Comparison of ENCODE assay signal across 8 cellular contexts in genomic region chr2:11343626-11344341, GRCh38. TPM values are rescaled to one million over a fixed set of nuclear protein-coding genes. Genes with fewer than 3 reads are reported as not detected.
DNase-seq lines count a peak whose midpoint lies in the region; ATAC-seq, FAIRE-seq and TF ChIP-seq lines count a peak whose summit lies in the region.

No MANE protein-coding gene starts in this region.

- H3K14ac ChIP-seq in IMR-90 (replicated peaks; ENCODE audit: low read depth, low read length) = peak overlapping the region; percentile 92

- CTCF ChIA-PET in IMR-90 (lab: Yijun Ruan, JAX) (interaction anchor here (1.4 to 2.2 kb wide), 4 partner anchors 109 to 211 kb away, joined by 3 to 10 read pairs (median 4); a partner anchor contains a TSS), MCF 10A (lab: Yijun Ruan, JAX) (interaction anchor here (0.8 to 2.6 kb wide), 6 partner anchors 68 to 239 kb away, joined by 3 to 11 read pairs (median 6); no protein-coding TSS in a partner anchor)

- 0 out of 2 replicates have a peak overlapping the region, but pooled peaks have one; percentile 5 for H2BK20ac ChIP-seq in IMR-90 (ENCODE audit: low read depth, low read length)

- peak overlapping the region; percentile 87 for H3K4me3 ChIP-seq in IMR-90 (ENCODE audit: insufficient read depth, low read depth, low read length)
- H3K4me3 ChIP-seq in kidney (ENCODE audit: low read length in 2 of 2) = peak overlapping the region; percentile 78 to 95

- H2BK15ac ChIP-seq in IMR-90 (ENCODE audit: low read depth, low read length) = no peak overlapping the region

- no peaks in the 10 kb centered on the region for H3K27me3 ChIP-seq in IMR-90 (ENCODE audit: control insufficient read depth, insufficient read depth, low read length)

- peak overlapping the region; percentile 59 for H3K18ac ChIP-seq in IMR-90 (ENCODE audit: low read depth, low read length)

- DNase-seq in IMR-90 = peak; percentile 20
- DNase-seq in T-helper 17 cell = peak in 2 of 3 donors; percentile 14 to 16
- peak; percentile 44 for DNase-seq in MCF 10A (ENCODE audit: unreplicated experiment)
- peak; percentile 88 for DNase-seq in kidney
- peak; percentile 15 to 27 for DNase-seq in stimulated activated CD4-positive, alpha-beta T cell treated with anti-CD3 and anti-CD28 coated beads, Interleukin-1b, Interleukin-23, amount 100 ng/mL, for 4 hours (ENCODE audit: low read depth in 2 of 2)
- DNase-seq in OCI-M2 (lab: John Stamatoyannopoulos, UW; ENCODE audit: unreplicated experiment) = no peak

- H3K27me3 Mint-ChIP-seq in T-helper 17 cell = no peaks in the 10 kb centered on the region
- no peaks in the 10 kb centered on the region for H3K27me3 Mint-ChIP-seq in MCF 10A (ENCODE audit: insufficient read depth, unreplicated experiment)

- 1% methylated on average over 33 of the region's 56 CpGs; no CpG with 5 or more reads in 1 of the 2 experiments for WGBS in IMR-90 (ENCODE audit: extremely low coverage in 2 of 2, insufficient read length in 1 of 2), 2 experiments

- no peak for FAIRE-seq in kidney (lab: Jason Lieb, UNC)

- intact Hi-C loops in IMR-90 (cut with micrococcal nuclease) = loop anchor here (1.0 to 5.0 kb wide), 7 partner anchors 31 to 211 kb away; a partner anchor contains a TSS
- intact Hi-C loops in MCF 10A (cut with micrococcal nuclease) = loop anchor here (2.0 kb wide), 3 partner anchors 103 to 211 kb away; a partner anchor contains a TSS
- intact Hi-C loops in kidney (cut with DNase I) = no loop called here

- POLR2A ChIA-PET in IMR-90 (lab: Charles Lee; ENCODE audit: unreplicated experiment) = interaction anchor here (1.1 kb wide), 1 partner anchor 38 kb away, joined by 3 read pairs; no protein-coding TSS in a partner anchor
- POLR2A ChIA-PET in MCF 10A (lab: Yijun Ruan, JAX) = interaction anchor here (0.6 to 6.1 kb wide), 28 partner anchors 10 to 122 kb away, joined by 3 to 147 read pairs (median 4); partner anchors contain the start of gene E2F6

- H4K20me1 ChIP-seq in IMR-90 (ENCODE audit: insufficient read depth, low read length) = peaks cover 44% of the 10 kb centered on the region

- peak overlapping the region; percentile 26 for H4K5ac ChIP-seq in IMR-90 (ENCODE audit: low read depth, low read length)

- H3K23ac ChIP-seq in IMR-90 (ENCODE audit: low read depth, low read length) = peak overlapping the region; percentile 93

- in situ Hi-C loops in IMR-90 (cut with MboI; ENCODE audit: low sequenced_read_pairs) = no loop called here

- TF ChIP-seq CTCF in IMR-90 (conservative IDR thresholded peaks at IDR 0.05; ENCODE audit: low read depth, low read length) (no peak), MCF 10A (IDR thresholded peaks at IDR 0.05; ENCODE audit: unreplicated experiment) (no peak), kidney (IDR thresholded peaks at IDR 0.05; ENCODE audit: borderline replicate concordance, extremely low read depth, insufficient read depth) (no peak)

- H3K9me3 ChIP-seq in ES-I3 (ENCODE audit: control insufficient read depth, insufficient read depth, low read length) (no peaks in the 10 kb centered on the region), IMR-90 (ENCODE audit: control insufficient read depth, insufficient read depth, low read length) (no peaks in the 10 kb centered on the region), T-helper 17 cell (ENCODE audit: control insufficient read depth, low read length, poor library complexity, severe bottlenecking) (no peaks in the 10 kb centered on the region), kidney (ENCODE audit: control insufficient read depth in 1 of 2, low read length in 2 of 2) (no peaks in the 10 kb centered on the region)

- H3K36me3 Mint-ChIP-seq in T-helper 17 cell (ENCODE audit: low read depth) = peaks cover 2% of the 10 kb centered on the region
- peaks cover 5% of the 10 kb centered on the region for H3K36me3 Mint-ChIP-seq in MCF 10A (ENCODE audit: insufficient read depth, unreplicated experiment)

- H2AK9ac ChIP-seq in IMR-90 (replicated peaks; ENCODE audit: low read depth, low read length, poor library complexity) = peak overlapping the region; percentile 98

- H4K91ac ChIP-seq in IMR-90 (ENCODE audit: insufficient read depth, low read depth, low read length) = peak overlapping the region; percentile 61

- H3K27ac Mint-ChIP-seq in T-helper 17 cell (peak overlapping the region; percentile 91), MCF 10A (ENCODE audit: low read depth, unreplicated experiment) (peak overlapping the region; percentile 88)

- peak overlapping the region; percentile 73 for H3K56ac ChIP-seq in IMR-90 (ENCODE audit: extremely low read depth, insufficient read depth, low read length)

- peak overlapping the region; percentile 65 for H2BK5ac ChIP-seq in IMR-90 (ENCODE audit: low read depth, low read length, poor library complexity, severe bottlenecking)

- 0 out of 2 replicates have a peak, but pooled peaks cover 5% of the 10 kb centered on the region for H3K9me1 ChIP-seq in IMR-90 (ENCODE audit: insufficient read depth, low read length)

- H3K79me1 ChIP-seq in IMR-90 (ENCODE audit: low read depth in 1 of 2, low read length in 2 of 2) = peaks cover 0 to 11% of the 10 kb centered on the region in 2 experiments; a peak in 3 of 4 replicates

- dilution Hi-C loops in IMR-90 (cut with HindIII; ENCODE audit: low sequenced_read_pairs, unreplicated experiment) = no loop called here

- no peaks in the 10 kb centered on the region for H3K36me3 ChIP-seq in ES-I3 (ENCODE audit: insufficient read depth, low read length)
- no peaks in the 10 kb centered on the region for H3K36me3 ChIP-seq in IMR-90 (ENCODE audit: control insufficient read depth, insufficient read depth, low read length)
- H3K36me3 ChIP-seq in kidney (ENCODE audit: control insufficient read depth in 1 of 2, insufficient read depth in 2 of 2, low read length in 2 of 2) = no peaks in the 10 kb centered on the region

- H3K4me1 Mint-ChIP-seq in T-helper 17 cell (peaks cover 20% of the 10 kb centered on the region), MCF 10A (ENCODE audit: insufficient read depth, unreplicated experiment) (peaks cover 8% of the 10 kb centered on the region)

- ATAC-seq in GM21619 (IDR thresholded peaks at IDR 0.05; ENCODE audit: unreplicated experiment) (peak; percentile 31), IMR-90 (ENCODE audit: low read depth) (peak; percentile 6), T-helper 17 cell (peak; percentile 25)

- H3K9ac ChIP-seq in ES-I3 (ENCODE audit: low read depth, low read length) = peak overlapping the region; percentile 87
- peak overlapping the region; percentile 98 for H3K9ac ChIP-seq in IMR-90 (ENCODE audit: low read depth, low read length)
- peak overlapping the region; percentile 3 to 93 for H3K9ac ChIP-seq in kidney (ENCODE audit: low read length in 2 of 2)

- H3K4me1 ChIP-seq in ES-I3 (ENCODE audit: insufficient read depth, low read length) (peaks cover 27% of the 10 kb centered on the region), IMR-90 (ENCODE audit: control insufficient read depth, insufficient read depth, low read length) (peaks cover 5% of the 10 kb centered on the region; the same call in 1 of the 2 replicates), kidney (ENCODE audit: control insufficient read depth in 1 of 2, insufficient read depth in 1 of 2, low read depth in 1 of 2, low read length in 2 of 2) (peaks cover 4 to 24% of the 10 kb centered on the region in 2 donors)

- peak overlapping the region; percentile 78 for H3K4ac ChIP-seq in IMR-90 (ENCODE audit: low read depth, low read length)

- peak overlapping the region; percentile 84 for H2AFZ ChIP-seq in IMR-90 (replicated peaks; ENCODE audit: low read length, poor library complexity)

- TF ChIP-seq POLR2A in IMR-90 (IDR thresholded peaks at IDR 0.05; ENCODE audit: low read depth, low read length) = no peak; the same call in 1 of the 2 replicates

- peak overlapping the region; percentile 91 for H2AK5ac ChIP-seq in IMR-90 (ENCODE audit: low read depth, low read length)

- H2BK120ac ChIP-seq in IMR-90 (ENCODE audit: low read depth, low read length) = peak overlapping the region; percentile 52; the same call in 1 of the 2 replicates

- H4K8ac ChIP-seq in IMR-90 (ENCODE audit: low read depth in 2 of 2, low read length in 2 of 2) = peak overlapping the region in 1 of 2 experiments; percentile 53; a peak in 2 of 4 replicates

- TF ChIP-seq RAD21 in IMR-90 (IDR thresholded peaks at IDR 0.05; ENCODE audit: low read length) = no peak

- peak overlapping the region; percentile 97 for H3K27ac ChIP-seq in IMR-90 (ENCODE audit: insufficient read depth, low read length)
- peak overlapping the region; percentile 82 to 89 for H3K27ac ChIP-seq in kidney (ENCODE audit: low read depth in 2 of 2, low read length in 2 of 2)

- H3K9me3 Mint-ChIP-seq in MCF 10A (ENCODE audit: unreplicated experiment) = no peaks in the 10 kb centered on the region

- H3K4me3 Mint-ChIP-seq in T-helper 17 cell (peak overlapping the region; percentile 99), MCF 10A (ENCODE audit: unreplicated experiment) (peak overlapping the region; percentile 91)

- BruUV-seq in IMR-90 (replicated peaks; lab: Mats Ljungman, UMichigan) (no TSS peak), MCF 10A (replicated peaks; lab: Mats Ljungman, UMichigan) (no TSS peak)

- peak overlapping the region; percentile 90 for H3K4me2 ChIP-seq in IMR-90 (ENCODE audit: low read depth, low read length)

TF ChIP-seq in IMR-90, 13 proteins besides CTCF, POLR2A, EP300 and RAD21:
- no peak for TF ChIP-seq FOS (IDR thresholded peaks at IDR 0.05; ENCODE audit: low read depth, low read length)
- TF ChIP-seq SMC3 (IDR thresholded peaks at IDR 0.05; ENCODE audit: low read depth, low read length) = no peak
- TF ChIP-seq RCOR1 (IDR thresholded peaks at IDR 0.05; ENCODE audit: insufficient replicate concordance, low read length) = no peak
- peak; percentile 55; the same call in 1 of the 2 replicates for TF ChIP-seq MXI1 (IDR thresholded peaks at IDR 0.05; ENCODE audit: borderline replicate concordance, low read depth, low read length)
- no peak for TF ChIP-seq MAFK (IDR thresholded peaks at IDR 0.05; ENCODE audit: low read depth, low read length)
- TF ChIP-seq MAZ (IDR thresholded peaks at IDR 0.05; ENCODE audit: borderline replicate concordance, low read depth, low read length) = peak; percentile 9; the same call in 1 of the 2 replicates
- no peak for TF ChIP-seq RFX5 (IDR thresholded peaks at IDR 0.05; ENCODE audit: low read depth, low read length)

RNA-seq across cellular contexts. Expression of gene ROCK2, which starts 0.7 kb away (rescaled TPM):
- total RNA-seq in IMR-90 (2012; rRNA removed) (28.3 and 59.7 TPM in 2 replicates), T-helper 17 cell (10 to 100 TPM; 15.0 to 17.6 TPM), MCF 10A (2022) (40.0 and 40.7 TPM in 2 replicates), kidney (58.3 TPM)
- polyA plus RNA-seq in IMR-90 (2012; rRNA removed) (7.1 and 9.0 TPM in 2 replicates), kidney (ENCODE audit: insufficient read depth, low read depth, low replicate concordance) (6.7 TPM)
- 1.2 and 1.8 TPM in 2 replicates for polyA plus RNA-seq in IMR-90 (2012; cell fraction: cytosol; rRNA removed)
- 1.1 and 6.1 TPM in 2 replicates for polyA plus RNA-seq in IMR-90 (2012; cell fraction: nucleus; rRNA removed; ENCODE audit: low replicate concordance)

Comparison
In these comparisons a context has a peak if more than half of its experiments do, and no peak if none do; other contexts are left out.
1. H3K9ac ChIP-seq: peak in every context shown above with its lines; median percentile 98 in IMR-90; 87 in ES-I3; 48 in kidney.